ENCODE assay signal across 1 cellular context in genomic region chr9:5568868-5569267, GRCh38.
TF ChIP-seq lines count a peak whose summit lies in the region.

No MANE protein-coding gene starts in this region.

TF ChIP-seq in IMR-90, 13 proteins besides CTCF, POLR2A, EP300 and RAD21:
- TF ChIP-seq RFX5 (IDR thresholded peaks at IDR 0.05; ENCODE audit: low read depth, low read length) (no peak), BHLHE40 (IDR thresholded peaks at IDR 0.05; ENCODE audit: low read depth, low read length) (no peak), MAZ (IDR thresholded peaks at IDR 0.05; ENCODE audit: borderline replicate concordance, low read depth, low read length) (no peak), MXI1 (IDR thresholded peaks at IDR 0.05; ENCODE audit: borderline replicate concordance, low read depth, low read length) (no peak), USF2 (IDR thresholded peaks at IDR 0.05; ENCODE audit: low read depth, low read length) (no peak), RCOR1 (IDR thresholded peaks at IDR 0.05; ENCODE audit: insufficient replicate concordance, low read length) (no peak), FOS (IDR thresholded peaks at IDR 0.05; ENCODE audit: low read depth, low read length) (no peak), ELK1 (IDR thresholded peaks at IDR 0.05; ENCODE audit: borderline replicate concordance, low read depth, low read length) (no peak), NFE2L2 (IDR thresholded peaks at IDR 0.05; ENCODE audit: low read depth, low read length) (no peak), CHD1 (IDR thresholded peaks at IDR 0.05; ENCODE audit: low read depth, low read length) (no peak), CEBPB (IDR thresholded peaks at IDR 0.05; ENCODE audit: low read depth, low read length) (no peak), MAFK (IDR thresholded peaks at IDR 0.05; ENCODE audit: low read depth, low read length) (no peak), SMC3 (IDR thresholded peaks at IDR 0.05; ENCODE audit: low read depth, low read length) (no peak)
